In genomic region chr19:5479958-5480357, GRCh38 we compare ENCODE assay signal across 24 cellular contexts. TPM values are rescaled to one million over a fixed set of nuclear protein-coding genes. Genes with fewer than 3 reads are reported as not detected.
DNase-seq lines count a peak whose midpoint lies in the region; ATAC-seq and TF ChIP-seq lines count a peak whose summit lies in the region.
"Had no signal": no experiment of that assay in that cellular context is flagged by ENCODE, and none has a peak within 500 bp of the region (broad histone marks: within the 10 kb centered on the region; RNA-seq: fewer than 3 reads in every experiment).

No MANE protein-coding gene starts in this region.

- peaks cover 11% of the 10 kb centered on the region for H3K27me3 ChIP-seq in BE2C

- DNase-seq in BE2C: peak; percentile 39
- DNase-seq in DMS 273 treated with DMSO at 0.1 percent for 48 hours (lab: John Stamatoyannopoulos, UW): peak; percentile 77
- peak; percentile 87 to 88 for DNase-seq in NCI-H524 (lab: John Stamatoyannopoulos, UW)
- DNase-seq in iPS-NIHi11 (ENCODE audit: low spot score): peak; percentile 35
- no peak for DNase-seq in NCI-H1048 (lab: John Stamatoyannopoulos, UW)
- no peak for DNase-seq in activated CD8-positive, alpha-beta memory T cell treated with anti-CD3 and anti-CD28 coated beads, Interleukin-2, amount 50 U/mL, for 4 hours
- DNase-seq: brain microvascular endothelial cell, left cardiac atrium, NCI-H2081 treated with DMSO at 0.1 percent for 48 hours, NCI-H774, upper lobe of right lung had no signal

- ATAC-seq in HG03025 (IDR thresholded peaks at IDR 0.05; ENCODE audit: low FRiP score, unreplicated experiment): no peak
- no peak for ATAC-seq in HG02610 (IDR thresholded peaks at IDR 0.05; ENCODE audit: unreplicated experiment)
- ATAC-seq: activated CD8-positive, alpha-beta memory T cell treated with anti-CD3 and anti-CD28 coated beads, Interleukin-2, amount 10 ng/mL, durations not matched to agents 7 days and 5 days; activated T-cell treated with anti-CD3 and anti-CD28 coated beads, Interleukin-2, amount 50 U/mL, for 72 hours; gastroesophageal sphincter; HepG2; Right ventricle myocardium inferior had no signal

- H3K4me3 ChIP-seq in BE2C (ENCODE audit: low read depth, low read length): no peak overlapping the region
- H3K4me3 ChIP-seq: gastroesophageal sphincter, hepatocyte, suprapubic skin, upper lobe of right lung had no signal

- no peak for TF ChIP-seq CTCF in BE2C (IDR thresholded peaks at IDR 0.05; ENCODE audit: low read depth, low read length)

- H3K4me1 ChIP-seq in BE2C: no peaks in the 10 kb centered on the region
- H3K4me1 ChIP-seq: upper lobe of right lung had no signal

- H3K9me3 ChIP-seq in BE2C: no peaks in the 10 kb centered on the region
- H3K9me3 ChIP-seq: suprapubic skin had no signal

- no peaks in the 10 kb centered on the region for H3K36me3 ChIP-seq in BE2C
- H3K36me3 ChIP-seq: brain microvascular endothelial cell, gastroesophageal sphincter, suprapubic skin, upper lobe of right lung had no signal

RNA-seq across cellular contexts. Expression of gene ZNRF4, which starts 24.7 kb away (rescaled TPM):
- not detected for polyA plus RNA-seq in BE2C (2012; ENCODE audit: insufficient read depth, insufficient read length, low read depth)
- polyA plus RNA-seq: adipose tissue, BJ, endothelial cell of umbilical vein, fibroblast of lung, hepatocyte, HepG2 had no signal

Comparison
In these comparisons a context has a peak if more than half of its experiments do, and no peak if none do; other contexts are left out.
1. DNase-seq: peak in BE2C (single experiment), DMS 273 treated with DMSO at 0.1 percent for 48 hours (single experiment), NCI-H524 (2 of 2) and iPS-NIHi11 (single experiment); none in NCI-H1048 (single experiment) and activated CD8-positive, alpha-beta memory T cell treated with anti-CD3 and anti-CD28 coated beads, Interleukin-2, amount 50 U/mL, for 4 hours (single experiment).